ENCODE assay signal across 8 cellular contexts in genomic region chr4:1309261-1310010, GRCh38. TPM values are rescaled to one million over a fixed set of nuclear protein-coding genes. Genes with fewer than 3 reads are reported as not detected.
A peak's percentile ranks its signal among the peaks of the same experiment; 100 is the strongest.
DNase-seq lines count a peak whose midpoint lies in the region; ATAC-seq and TF ChIP-seq lines count a peak whose summit lies in the region.

No MANE protein-coding gene starts in this region.

- H3K36me3 ChIP-seq in prostate gland (peaks cover 5 to 7% of the 10 kb centered on the region in 2 donors), uterus (no peaks in the 10 kb centered on the region)

- H3K9me3 ChIP-seq in prostate gland (no peaks in the 10 kb centered on the region), uterus (no peaks in the 10 kb centered on the region)

- H3K4me1 Mint-ChIP-seq in brain: peaks cover 43% of the 10 kb centered on the region

- H3K4me3 ChIP-seq in HFF-Myc (replicated peaks; ENCODE audit: low read depth, low read length) (peak overlapping the region; percentile 50), prostate gland (peak overlapping the region; percentile 27 to 32), uterus (peak overlapping the region; percentile 31 to 38)

- peak overlapping the region; percentile 79 to 87 (median 83) for H3K4me3 Mint-ChIP-seq in brain

- DNase-seq in C1 segment of cervical spinal cord (lab: John Stamatoyannopoulos, UW) (peak; percentile 32 to 89 (median 70)), HFF-Myc (ENCODE audit: extremely low read depth, low read depth) (peak; percentile 83), T1000 (lab: John Stamatoyannopoulos, UW) (peak; percentile 93), hypothalamus (lab: John Stamatoyannopoulos, UW) (peak; percentile 16 to 93 (median 80)), prostate gland (ENCODE audit: low spot score) (peak; percentile 85), uterus (peak; percentile 90 to 94)

- intact Hi-C loops in prostate gland (cut with DNase I) (no loop called here), uterus (cut with DNase I; ENCODE audit: low total_unique reads) (no loop called here)

- peak overlapping the region; percentile 78 to 95 (median 94) for H3K27ac Mint-ChIP-seq in brain

- peaks cover 3 to 17% (median 7%) of the 10 kb centered on the region in 5 experiments for H3K9me3 Mint-ChIP-seq in brain

- ATAC-seq in GM18873 (IDR thresholded peaks at IDR 0.05; ENCODE audit: low FRiP score, unreplicated experiment): no peak

- H3K27me3 Mint-ChIP-seq in brain: no peaks in the 10 kb centered on the region

- WGBS in prostate gland: 3% methylated on average over 36 of the region's 36 CpGs

- H3K27ac ChIP-seq in prostate gland: peak overlapping the region; percentile 66 to 79
- peak overlapping the region; percentile 58 to 66 for H3K27ac ChIP-seq in uterus

- H3K4me1 ChIP-seq in prostate gland (replicated peaks): peaks cover 3% of the 10 kb centered on the region
- H3K4me1 ChIP-seq in uterus: peaks cover 10 to 19% of the 10 kb centered on the region in 2 donors

- H3K27me3 ChIP-seq in prostate gland (replicated peaks; ENCODE audit: insufficient read depth): no peaks in the 10 kb centered on the region
- H3K27me3 ChIP-seq in uterus: no peaks in the 10 kb centered on the region

- no peak for TF ChIP-seq POLR2A in prostate gland (IDR thresholded peaks at IDR 0.05)
- TF ChIP-seq POLR2A in uterus (IDR thresholded peaks at IDR 0.05): peak in 1 of 2 donors; percentile 32

- TF ChIP-seq CTCF in HFF-Myc (IDR thresholded peaks at IDR 0.05; ENCODE audit: low read depth, low read length, missing control alignments): no peak
- no peak for TF ChIP-seq CTCF in brain (conservative IDR thresholded peaks at IDR 0.05)
- peak in 1 of 4 experiments; percentile 11 for TF ChIP-seq CTCF in prostate gland (IDR thresholded peaks at IDR 0.05)
- TF ChIP-seq CTCF in uterus (IDR thresholded peaks at IDR 0.05): peak in 1 of 4 experiments; percentile 19

- H3K36me3 Mint-ChIP-seq in brain: peaks cover 78% of the 10 kb centered on the region

RNA-seq across cellular contexts. Expression of gene MAEA, which starts 19.7 kb away (rescaled TPM):
- polyA plus RNA-seq in brain (ENCODE audit: insufficient read depth, low read depth, low replicate concordance): 70.7 TPM
- total RNA-seq in prostate gland (100 to 1,000 TPM in 1 of 2 donors, 10 to 100 TPM in 1; 76.0 to 110 TPM), uterus (10 to 100 TPM; 32.3 to 70.7 (median 67.8) TPM)

RNA-seq across cellular contexts. Expression of gene UVSSA, which starts 37.6 kb away (rescaled TPM):
- 2.7 TPM for polyA plus RNA-seq in brain (ENCODE audit: insufficient read depth, low read depth, low replicate concordance)
- total RNA-seq in prostate gland (10 to 100 TPM; 20.8 to 47.9 TPM), uterus (10 to 100 TPM; 13.1 to 37.2 (median 19.3) TPM)
